ENCODE assay signal across 1 cellular context in genomic region chr16:19282101-19282500, GRCh38.
A peak's percentile ranks its signal among the peaks of the same experiment; 100 is the strongest.
TF ChIP-seq lines count a peak whose summit lies in the region.

No MANE protein-coding gene starts in this region.

TF ChIP-seq in GM12878, 131 proteins besides CTCF, POLR2A, EP300 and RAD21 (continued from another document):
- TF ChIP-seq ZBTB40 (IDR thresholded peaks at IDR 0.05; ENCODE audit: borderline replicate concordance), result peak; percentile 57
